ENCODE assay signal across 34 cellular contexts in genomic region chr18:62992877-62993365, GRCh38.
"Had no signal": no experiment of that assay in that cellular context is flagged by ENCODE, and none has a peak within 500 bp of the region (broad histone marks: within the 10 kb centered on the region; RNA-seq: fewer than 3 reads in every experiment).

No MANE protein-coding gene starts in this region.

- FAIRE-seq: RCC 7860 had no signal

- DNase-seq: activated B cell treated with CpG ODN at 0.5 μM for 24 hours; activated CD4-positive, alpha-beta memory T cell treated with anti-CD3 and anti-CD28 coated beads for 36 hours; activated CD4-positive, alpha-beta T cell treated with anti-CD3 and anti-CD28 coated beads for 4 hours; activated CD4-positive, alpha-beta T cell treated with anti-CD3 and anti-CD28 coated beads, Interleukin-2, amount 50 U/mL, for 1 hour; activated CD4-positive, CD25-positive, alpha-beta regulatory T cell treated with anti-CD3 and anti-CD28 coated beads, Interleukin-2, amount 50 U/mL, for 72 hours; activated effector memory CD4-positive, alpha-beta T cell treated with anti-CD3 and anti-CD28 coated beads, Interleukin-2, amount 50 U/mL, for 16 hours; activated naive CD4-positive, alpha-beta T cell; activated naive CD4-positive, alpha-beta T cell treated with anti-CD3 and anti-CD28 coated beads, Interleukin-2, amount 50 U/mL, for 16 hours; activated naive CD8-positive, alpha-beta T cell treated with anti-CD3 and anti-CD28 coated beads for 36 hours; activated T-cell treated with anti-CD3 and anti-CD28 coated beads, Interleukin-2, amount 50 U/mL, for 1 hour; activated T-cell treated with anti-CD3 and anti-CD28 coated beads, Interleukin-2, amount 50 U/mL, for 72 hours; amniotic stem cell; aorta; brain microvascular endothelial cell; cerebellar nuclear complex; NCI-H1105 treated with DMSO at 0.1 percent for 48 hours; NCI-H1436; NCI-H1694; NCI-H1930; NCI-H2081 treated with DMSO at 0.1 percent for 48 hours; NCI-H446 treated with DMSO at 0.1 percent for 48 hours; NCI-H524 treated with DMSO at 0.1 percent for 48 hours; NK-92 treated with Interleukin-12 subunit alpha and Interleukin-12 subunit beta, amount 100 ng/mL, for 24 hours; PC-3; SW 1271; T-helper 1 cell; T-helper 2 cell; T-helper 9 cell had no signal

- H3K27me3 ChIP-seq: brain microvascular endothelial cell, cardiac muscle cell had no signal

- H3K36me3 ChIP-seq: brain microvascular endothelial cell, cardiac muscle cell had no signal

- H3K4me3 ChIP-seq: cardiac muscle cell had no signal

- ATAC-seq: activated T-cell treated with anti-CD3 and anti-CD28 coated beads, Interleukin-2, amount 50 U/mL, for 72 hours; activated T-helper 17 cell treated with anti-CD3 and anti-CD28 coated beads, Interleukin-2, amount 50 U/mL, for 72 hours; PC-3; Right ventricle myocardium inferior had no signal

- H3K27ac ChIP-seq: brain microvascular endothelial cell, cardiac muscle cell, RWPE1, VCaP had no signal
